ENCODE assay signal across 16 cellular contexts in genomic region chr2:238727585-238728321, GRCh38.
DNase-seq lines count a peak whose midpoint lies in the region; ATAC-seq and TF ChIP-seq lines count a peak whose summit lies in the region.
"Had no signal": no experiment of that assay in that cellular context is flagged by ENCODE, and none has a peak within 500 bp of the region (broad histone marks: within the 10 kb centered on the region; RNA-seq: fewer than 3 reads in every experiment).

No MANE protein-coding gene starts in this region.

- intact Hi-C loops in ascending aorta (cut with DNase I), result loop anchor here (1.0 to 10.0 kb wide), 6 partner anchors 43 to 1525 kb away; no protein-coding TSS in a partner anchor
- intact Hi-C loops in left ventricle myocardium inferior (cut with micrococcal nuclease), result no loop called here
- intact Hi-C loops in sciatic nerve (cut with DNase I), result no loop called here

- peaks cover 20% of the 10 kb centered on the region for H3K27me3 Mint-ChIP-seq in stimulated activated naive CD8-positive, alpha-beta T cell treated with anti-CD3 and anti-CD28 coated beads, Interleukin-15, amount 100 ng/mL, for 72 hours
- H3K27me3 Mint-ChIP-seq: B cell had no signal

- H3K9me3 ChIP-seq in ascending aorta (no peaks in the 10 kb centered on the region), left ventricle myocardium inferior (replicated peaks) (peaks cover 9% of the 10 kb centered on the region)

- H3K4me3 Mint-ChIP-seq in stimulated activated naive CD8-positive, alpha-beta T cell treated with anti-CD3 and anti-CD28 coated beads, Interleukin-15, amount 100 ng/mL, for 72 hours, result no peak overlapping the region
- H3K4me3 Mint-ChIP-seq: activated B cell treated with CpG ODN at 0.5 μM for 24 hours; B cell; H9; naive thymus-derived CD8-positive, alpha-beta T cell had no signal

- peaks cover 6% of the 10 kb centered on the region for H3K4me1 Mint-ChIP-seq in stimulated activated naive CD8-positive, alpha-beta T cell treated with anti-CD3 and anti-CD28 coated beads, Interleukin-15, amount 100 ng/mL, for 72 hours
- H3K4me1 Mint-ChIP-seq: activated B cell treated with CpG ODN at 0.5 μM for 24 hours, B cell had no signal

- H3K27ac ChIP-seq in ascending aorta (peak overlapping the region; percentile 97 to 98), left ventricle myocardium inferior (replicated peaks) (peak overlapping the region; percentile 80)

- H3K4me1 ChIP-seq in ascending aorta (peaks cover 4 to 36% of the 10 kb centered on the region in 2 donors), left ventricle myocardium inferior (peaks cover 26% of the 10 kb centered on the region)

- H3K27me3 ChIP-seq in ascending aorta (no peaks in the 10 kb centered on the region), left ventricle myocardium inferior (ENCODE audit: low read depth) (no peaks in the 10 kb centered on the region)

- H3K4me3 ChIP-seq in ascending aorta, result peak overlapping the region in 1 of 2 donors; percentile 28
- no peak overlapping the region for H3K4me3 ChIP-seq in left ventricle myocardium inferior

- DNase-seq in AG08396 (ENCODE audit: low spot score) (peak; percentile 67), ascending aorta (ENCODE audit: low spot score in 2 of 2) (peak; percentile 40 to 92), left ventricle myocardium inferior (peak; percentile 28), sciatic nerve (ENCODE audit: low spot score) (no peak), D341Med (ENCODE audit: low spot score) (no peak), KG1 (lab: John Stamatoyannopoulos, UW) (no peak)
- DNase-seq in stimulated activated naive CD8-positive, alpha-beta T cell treated with anti-CD3 and anti-CD28 coated beads, Interleukin-15, amount 100 ng/mL, for 72 hours, result no peak
- DNase-seq in NK-92 treated with Interleukin-12 subunit alpha and Interleukin-12 subunit beta, amount 100 ng/mL, for 24 hours (lab: John Stamatoyannopoulos, UW), result no peak
- DNase-seq: activated B cell treated with CpG ODN at 0.5 μM for 24 hours; H9; Kasumi-1; naive thymus-derived CD8-positive, alpha-beta T cell; NCI-H226; SHP77 had no signal

- peak overlapping the region in 1 of 2 donors; percentile 31 for H3K27ac Mint-ChIP-seq in stimulated activated naive CD8-positive, alpha-beta T cell treated with anti-CD3 and anti-CD28 coated beads, Interleukin-15, amount 100 ng/mL, for 72 hours
- H3K27ac Mint-ChIP-seq: activated B cell treated with CpG ODN at 0.5 μM for 24 hours, B cell had no signal

- TF ChIP-seq CTCF in ascending aorta (IDR thresholded peaks at IDR 0.05) (no peak), left ventricle myocardium inferior (IDR thresholded peaks at IDR 0.05; ENCODE audit: borderline replicate concordance) (no peak)

- H3K36me3 ChIP-seq in ascending aorta (no peaks in the 10 kb centered on the region), left ventricle myocardium inferior (no peaks in the 10 kb centered on the region)

- H3K9me3 Mint-ChIP-seq in stimulated activated naive CD8-positive, alpha-beta T cell treated with anti-CD3 and anti-CD28 coated beads, Interleukin-15, amount 100 ng/mL, for 72 hours, result peaks cover 0 to 10% of the 10 kb centered on the region in 2 donors
- H3K9me3 Mint-ChIP-seq: activated B cell treated with CpG ODN at 0.5 μM for 24 hours, type B pancreatic cell had no signal

- ATAC-seq in sciatic nerve, result peak; percentile 82
- ATAC-seq in stimulated activated naive CD8-positive, alpha-beta T cell treated with anti-CD3 and anti-CD28 coated beads, Interleukin-15, amount 100 ng/mL, for 72 hours, result no peak
- ATAC-seq: naive thymus-derived CD8-positive, alpha-beta T cell had no signal

Comparison
In these comparisons a context has a peak if more than half of its experiments do, and no peak if none do; other contexts are left out.
1. DNase-seq: peak in AG08396 (single experiment), ascending aorta (2 of 2) and left ventricle myocardium inferior (single experiment); none in sciatic nerve (single experiment), stimulated activated naive CD8-positive, alpha-beta T cell treated with anti-CD3 and anti-CD28 coated beads, Interleukin-15, amount 100 ng/mL, for 72 hours (0 of 2), D341Med (single experiment), KG1 (single experiment) and NK-92 treated with Interleukin-12 subunit alpha and Interleukin-12 subunit beta, amount 100 ng/mL, for 24 hours (single experiment).